11 cellular contexts compared by ENCODE assay signal in genomic region chr12:110223777-110224378, GRCh38. TPM values are rescaled to one million over a fixed set of nuclear protein-coding genes. Genes with fewer than 3 reads are reported as not detected.
A peak's percentile ranks its signal among the peaks of the same experiment; 100 is the strongest.
DNase-seq lines count a peak whose midpoint lies in the region; ATAC-seq and TF ChIP-seq lines count a peak whose summit lies in the region.
"Had no signal": no experiment of that assay in that cellular context is flagged by ENCODE, and none has a peak within 500 bp of the region (broad histone marks: within the 10 kb centered on the region; RNA-seq: fewer than 3 reads in every experiment).

No MANE protein-coding gene starts in this region.

- peaks cover 18% of the 10 kb centered on the region for H3K36me3 Mint-ChIP-seq in progenitor cell of endocrine pancreas (ENCODE audit: insufficient read depth)

- no peaks in the 10 kb centered on the region for H3K9me3 Mint-ChIP-seq in progenitor cell of endocrine pancreas (ENCODE audit: low read depth)

- ATAC-seq in Right ventricle myocardium superior (ENCODE audit: poor library complexity) (peak; percentile 36), GM19455 (IDR thresholded peaks at IDR 0.05; ENCODE audit: unreplicated experiment) (no peak), GM18868 (IDR thresholded peaks at IDR 0.05; ENCODE audit: unreplicated experiment) (no peak)

- DNase-seq in EH (ENCODE audit: low read depth) (peak; percentile 79), adipocyte (ENCODE audit: low read depth) (no peak), Right ventricle myocardium superior (no peak), progenitor cell of endocrine pancreas (ENCODE audit: low spot score, unreplicated experiment) (no peak), H4 (ENCODE audit: low spot score) (no peak), NCI-H1048 (lab: John Stamatoyannopoulos, UW) (no peak)
- DNase-seq: activated CD8-positive, alpha-beta memory T cell treated with anti-CD3 and anti-CD28 coated beads for 24 hours; NCI-H2171 had no signal

- no peaks in the 10 kb centered on the region for H3K36me3 ChIP-seq in adipocyte (ENCODE audit: control insufficient read depth, insufficient read depth, low read length, severe bottlenecking)

- H3K4me1 Mint-ChIP-seq in progenitor cell of endocrine pancreas (ENCODE audit: low read depth), result peaks cover 15% of the 10 kb centered on the region

- peaks cover 35% of the 10 kb centered on the region for H3K4me1 ChIP-seq in adipocyte (ENCODE audit: control insufficient read depth, insufficient read depth, low read length)

- H3K27ac Mint-ChIP-seq in progenitor cell of endocrine pancreas, result peak overlapping the region; percentile 79

- intact Hi-C loops in Right ventricle myocardium superior (cut with DNase I), result loop anchor here (5.0 kb wide), 1 partner anchor 58 kb away; the partner anchor contains the start of gene ATP2A2

- no peak for TF ChIP-seq CTCF in progenitor cell of endocrine pancreas (IDR thresholded peaks at IDR 0.05; ENCODE audit: unreplicated experiment)

- H3K27me3 ChIP-seq in adipocyte (replicated peaks; ENCODE audit: control insufficient read depth, insufficient read depth, low read length), result no peaks in the 10 kb centered on the region
- H3K27me3 ChIP-seq: BLaER1 treated with 17β-estradiol and CSF1 and Interleukin-3, amounts not matched to agents 10 nM and 100 nM had no signal

- H3K9ac ChIP-seq in adipocyte (ENCODE audit: low read length), result peak overlapping the region; percentile 78
- H3K9ac ChIP-seq: BLaER1 treated with 17β-estradiol and CSF1 and Interleukin-3, amounts not matched to agents 10 nM and 100 nM had no signal

- H3K9me3 ChIP-seq in adipocyte (ENCODE audit: control insufficient read depth, low read length), result no peaks in the 10 kb centered on the region
- H3K9me3 ChIP-seq: BLaER1 treated with 17β-estradiol and CSF1 and Interleukin-3, amounts not matched to agents 10 nM and 100 nM had no signal

- peak overlapping the region; percentile 70 for H3K4me3 ChIP-seq in adipocyte (ENCODE audit: low read length)
- H3K4me3 ChIP-seq: BLaER1 treated with 17β-estradiol and CSF1 and Interleukin-3, amounts not matched to agents 10 nM and 100 nM had no signal

- no peaks in the 10 kb centered on the region for H3K27me3 Mint-ChIP-seq in progenitor cell of endocrine pancreas

- no peak overlapping the region for H3K4me3 Mint-ChIP-seq in progenitor cell of endocrine pancreas (ENCODE audit: low read depth)

RNA-seq across cellular contexts. Expression of gene ATP2A2, which starts 57.2 kb away (rescaled TPM):
- total RNA-seq in Right ventricle myocardium superior (3,087 TPM), progenitor cell of endocrine pancreas (167 and 175 TPM in 2 replicates)
- 50.5 and 74.7 TPM in 2 replicates for total RNA-seq in H4 (2014; rRNA removed; shearing (Covaris generic))

Comparison
In these comparisons a context has a peak if more than half of its experiments do, and no peak if none do; other contexts are left out.
1. RNA of gene ATP2A2, which starts 57.2 kb away (total RNA-seq): 3,087 TPM in Right ventricle myocardium superior (single experiment); 167 to 175 TPM in progenitor cell of endocrine pancreas and 50.5 to 74.7 TPM in H4; every median in the first group is over 10 times any median in the second.